In the genomic region with DNA sequence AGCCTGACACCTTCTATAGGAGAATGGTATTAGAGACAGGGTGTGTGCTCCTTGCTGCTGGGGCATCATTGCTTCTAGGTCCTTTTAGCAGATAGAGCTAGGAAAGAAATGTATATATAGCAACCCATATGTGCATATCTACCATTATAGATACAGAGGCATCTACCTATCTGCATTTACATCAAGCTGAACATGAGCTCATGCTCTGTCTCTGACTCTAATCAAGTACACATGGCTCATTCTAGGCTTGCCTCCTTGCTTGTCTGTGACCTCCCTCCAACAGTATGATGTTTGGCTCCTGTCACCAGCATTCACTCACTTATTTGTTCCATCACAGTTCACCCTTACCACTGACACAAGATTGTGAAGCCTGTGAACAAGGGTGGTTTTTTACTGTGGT, we compare ENCODE assay signal across 1 cellular context.
TF ChIP-seq lines count a peak whose summit lies in the region.

No MANE protein-coding gene starts in this region.

TF ChIP-seq in H1, 55 proteins besides CTCF, POLR2A, EP300 and RAD21 (continued from another document):
- TF ChIP-seq, protein P1, sequence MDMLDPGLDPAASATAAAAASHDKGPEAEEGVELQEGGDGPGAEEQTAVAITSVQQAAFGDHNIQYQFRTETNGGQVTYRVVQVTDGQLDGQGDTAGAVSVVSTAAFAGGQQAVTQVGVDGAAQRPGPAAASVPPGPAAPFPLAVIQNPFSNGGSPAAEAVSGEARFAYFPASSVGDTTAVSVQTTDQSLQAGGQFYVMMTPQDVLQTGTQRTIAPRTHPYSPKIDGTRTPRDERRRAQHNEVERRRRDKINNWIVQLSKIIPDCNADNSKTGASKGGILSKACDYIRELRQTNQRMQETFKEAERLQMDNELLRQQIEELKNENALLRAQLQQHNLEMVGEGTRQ (IDR thresholded peaks at IDR 0.05; ENCODE audit: low read length) = no peak
- no peak for TF ChIP-seq POU5F1 (IDR thresholded peaks at IDR 0.05; ENCODE audit: low read depth, low read length)
- TF ChIP-seq TCF12 (IDR thresholded peaks at IDR 0.05; ENCODE audit: low read depth, low read length) = no peak
- TF ChIP-seq HDAC2 (IDR thresholded peaks at IDR 0.05; ENCODE audit: borderline replicate concordance in 1 of 2, low read depth in 2 of 2, low read length in 2 of 2) = no peak
- no peak for TF ChIP-seq JUND (IDR thresholded peaks at IDR 0.05; ENCODE audit: low read length)
- no peak for TF ChIP-seq CHD1 (IDR thresholded peaks at IDR 0.05; ENCODE audit: low read depth, low read length)
- TF ChIP-seq RBBP5 (IDR thresholded peaks at IDR 0.05; ENCODE audit: borderline replicate concordance, low read depth, low read length) = no peak
